1 cellular context compared by ENCODE assay signal in the genomic region with DNA sequence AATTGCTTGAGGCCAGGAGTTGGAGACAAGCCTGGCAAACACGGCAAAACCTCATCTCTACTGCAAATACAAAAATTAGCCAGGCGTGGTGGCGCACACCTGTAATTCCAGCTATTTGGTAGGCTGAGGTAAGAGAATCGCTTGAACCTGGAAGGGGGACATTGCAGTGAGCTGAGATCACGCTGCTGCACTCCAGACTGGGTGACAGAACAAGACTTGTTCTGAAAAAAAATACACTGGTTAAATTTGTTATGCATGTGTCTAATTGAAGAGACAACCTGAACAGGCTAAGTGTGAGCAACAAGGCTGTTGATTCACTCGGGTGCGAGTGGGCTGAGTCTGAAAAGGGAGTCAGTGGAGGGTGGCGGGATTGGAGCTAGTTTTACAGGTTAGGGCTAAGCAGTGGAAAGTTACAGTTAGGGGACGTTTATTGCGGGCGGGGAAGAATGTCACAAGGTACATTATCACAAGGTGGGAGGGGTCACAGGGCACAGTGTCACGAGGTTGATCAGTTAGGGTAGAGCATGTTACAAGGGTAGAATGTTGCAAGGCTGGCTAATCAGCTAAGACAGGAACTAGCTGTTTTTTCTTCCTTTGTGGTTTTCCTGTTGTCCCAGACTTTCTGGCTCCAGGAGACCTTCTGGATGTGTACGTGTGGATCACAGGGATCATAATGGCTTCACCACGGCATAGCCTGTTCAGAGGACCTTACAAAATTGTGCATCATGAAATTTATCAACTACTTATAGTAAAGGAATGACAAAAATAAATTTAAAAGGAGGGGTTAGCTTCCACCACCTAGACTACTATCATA.
TF ChIP-seq lines count a peak whose summit lies in the region.

No MANE protein-coding gene starts in this region.

TF ChIP-seq in HepG2, 621 proteins besides CTCF, POLR2A, EP300 and RAD21 (continued from another document):
- TF ChIP-seq ZNF354B (CRISPR knock-in tag; IDR thresholded peaks at IDR 0.05) (no peak), MED1 (CRISPR knock-in tag; IDR thresholded peaks at IDR 0.05) (0 out of 2 replicates have a peak, but pooled peaks have one; percentile 35), NFATC3 (CRISPR knock-in tag; IDR thresholded peaks at IDR 0.05) (no peak), SAP130 (CRISPR knock-in tag; IDR thresholded peaks at IDR 0.05; ENCODE audit: low read depth) (peak; percentile 27; the same call in 1 of the 2 replicates), ETV5 (CRISPR knock-in tag; IDR thresholded peaks at IDR 0.05; ENCODE audit: borderline replicate concordance) (peak; percentile 66), ZNF543 (CRISPR knock-in tag; IDR thresholded peaks at IDR 0.05) (no peak), CBFB (CRISPR knock-in tag; IDR thresholded peaks at IDR 0.05) (peak; percentile 68; the same call in 1 of the 2 replicates), SALL1 (CRISPR knock-in tag; IDR thresholded peaks at IDR 0.05) (peak; percentile 17; the same call in 1 of the 2 replicates), DNMT1 (CRISPR knock-in tag; IDR thresholded peaks at IDR 0.05) (no peak), ZC3H13 (CRISPR knock-in tag; IDR thresholded peaks at IDR 0.05) (no peak), NFIC (IDR thresholded peaks at IDR 0.05; ENCODE audit: low read length) (no peak), PRPF4 (IDR thresholded peaks at IDR 0.05; ENCODE audit: low read depth, low read length, poor library complexity, severe bottlenecking) (no peak), TGIF2 (CRISPR knock-in tag; IDR thresholded peaks at IDR 0.05) (no peak), NFYB (CRISPR knock-in tag; IDR thresholded peaks at IDR 0.05) (no peak)
- TF ChIP-seq, protein P1, sequence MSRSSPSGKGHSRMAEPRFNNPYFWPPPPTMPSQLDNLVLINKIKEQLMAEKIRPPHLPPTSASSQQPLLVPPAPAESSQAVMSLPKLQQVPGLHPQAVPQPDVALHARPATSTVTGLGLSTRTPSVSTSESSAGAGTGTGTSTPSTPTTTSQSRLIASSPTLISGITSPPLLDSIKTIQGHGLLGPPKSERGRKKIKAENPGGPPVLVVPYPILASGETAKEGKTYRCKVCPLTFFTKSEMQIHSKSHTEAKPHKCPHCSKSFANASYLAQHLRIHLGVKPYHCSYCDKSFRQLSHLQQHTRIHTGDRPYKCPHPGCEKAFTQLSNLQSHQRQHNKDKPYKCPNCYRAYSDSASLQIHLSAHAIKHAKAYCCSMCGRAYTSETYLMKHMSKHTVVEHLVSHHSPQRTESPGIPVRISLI (CRISPR knock-in tag; IDR thresholded peaks at IDR 0.05; ENCODE audit: borderline replicate concordance), result peak; percentile 40; the same call in 1 of the 2 replicates
- TF ChIP-seq, protein P2, sequence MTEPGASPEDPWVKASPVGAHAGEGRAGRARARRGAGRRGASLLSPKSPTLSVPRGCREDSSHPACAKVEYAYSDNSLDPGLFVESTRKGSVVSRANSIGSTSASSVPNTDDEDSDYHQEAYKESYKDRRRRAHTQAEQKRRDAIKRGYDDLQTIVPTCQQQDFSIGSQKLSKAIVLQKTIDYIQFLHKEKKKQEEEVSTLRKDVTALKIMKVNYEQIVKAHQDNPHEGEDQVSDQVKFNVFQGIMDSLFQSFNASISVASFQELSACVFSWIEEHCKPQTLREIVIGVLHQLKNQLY (CRISPR knock-in tag; IDR thresholded peaks at IDR 0.05), result peak; percentile 57; the same call in 1 of the 2 replicates
- TF ChIP-seq, protein P3, sequence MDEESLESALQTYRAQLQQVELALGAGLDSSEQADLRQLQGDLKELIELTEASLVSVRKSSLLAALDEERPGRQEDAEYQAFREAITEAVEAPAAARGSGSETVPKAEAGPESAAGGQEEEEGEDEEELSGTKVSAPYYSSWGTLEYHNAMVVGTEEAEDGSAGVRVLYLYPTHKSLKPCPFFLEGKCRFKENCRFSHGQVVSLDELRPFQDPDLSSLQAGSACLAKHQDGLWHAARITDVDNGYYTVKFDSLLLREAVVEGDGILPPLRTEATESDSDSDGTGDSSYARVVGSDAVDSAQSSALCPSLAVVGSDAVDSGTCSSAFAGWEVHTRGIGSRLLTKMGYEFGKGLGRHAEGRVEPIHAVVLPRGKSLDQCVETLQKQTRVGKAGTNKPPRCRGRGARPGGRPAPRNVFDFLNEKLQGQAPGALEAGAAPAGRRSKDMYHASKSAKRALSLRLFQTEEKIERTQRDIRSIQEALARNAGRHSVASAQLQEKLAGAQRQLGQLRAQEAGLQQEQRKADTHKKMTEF (CRISPR knock-in tag; IDR thresholded peaks at IDR 0.05), result 0 out of 2 replicates have a peak, but pooled peaks have one; percentile 26
- TF ChIP-seq, protein P4, sequence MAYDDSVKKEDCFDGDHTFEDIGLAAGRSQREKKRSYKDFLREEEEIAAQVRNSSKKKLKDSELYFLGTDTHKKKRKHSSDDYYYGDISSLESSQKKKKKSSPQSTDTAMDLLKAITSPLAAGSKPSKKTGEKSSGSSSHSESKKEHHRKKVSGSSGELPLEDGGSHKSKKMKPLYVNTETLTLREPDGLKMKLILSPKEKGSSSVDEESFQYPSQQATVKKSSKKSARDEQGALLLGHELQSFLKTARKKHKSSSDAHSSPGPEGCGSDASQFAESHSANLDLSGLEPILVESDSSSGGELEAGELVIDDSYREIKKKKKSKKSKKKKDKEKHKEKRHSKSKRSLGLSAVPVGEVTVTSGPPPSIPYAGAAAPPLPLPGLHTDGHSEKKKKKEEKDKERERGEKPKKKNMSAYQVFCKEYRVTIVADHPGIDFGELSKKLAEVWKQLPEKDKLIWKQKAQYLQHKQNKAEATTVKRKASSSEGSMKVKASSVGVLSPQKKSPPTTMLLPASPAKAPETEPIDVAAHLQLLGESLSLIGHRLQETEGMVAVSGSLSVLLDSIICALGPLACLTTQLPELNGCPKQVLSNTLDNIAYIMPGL (CRISPR knock-in tag; IDR thresholded peaks at IDR 0.05; ENCODE audit: borderline replicate concordance in 1 of 2, low read depth in 1 of 2), result no peak
- TF ChIP-seq, protein P5, sequence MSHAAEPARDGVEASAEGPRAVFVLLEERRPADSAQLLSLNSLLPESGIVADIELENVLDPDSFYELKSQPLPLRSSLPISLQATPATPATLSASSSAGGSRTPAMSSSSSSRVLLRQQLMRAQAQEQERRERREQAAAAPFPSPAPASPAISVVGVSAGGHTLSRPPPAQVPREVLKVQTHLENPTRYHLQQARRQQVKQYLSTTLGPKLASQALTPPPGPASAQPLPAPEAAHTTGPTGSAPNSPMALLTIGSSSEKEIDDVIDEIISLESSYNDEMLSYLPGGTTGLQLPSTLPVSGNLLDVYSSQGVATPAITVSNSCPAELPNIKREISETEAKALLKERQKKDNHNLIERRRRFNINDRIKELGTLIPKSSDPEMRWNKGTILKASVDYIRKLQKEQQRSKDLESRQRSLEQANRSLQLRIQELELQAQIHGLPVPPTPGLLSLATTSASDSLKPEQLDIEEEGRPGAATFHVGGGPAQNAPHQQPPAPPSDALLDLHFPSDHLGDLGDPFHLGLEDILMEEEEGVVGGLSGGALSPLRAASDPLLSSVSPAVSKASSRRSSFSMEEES (CRISPR knock-in tag; IDR thresholded peaks at IDR 0.05), result peak; percentile 93
- TF ChIP-seq, protein P6, sequence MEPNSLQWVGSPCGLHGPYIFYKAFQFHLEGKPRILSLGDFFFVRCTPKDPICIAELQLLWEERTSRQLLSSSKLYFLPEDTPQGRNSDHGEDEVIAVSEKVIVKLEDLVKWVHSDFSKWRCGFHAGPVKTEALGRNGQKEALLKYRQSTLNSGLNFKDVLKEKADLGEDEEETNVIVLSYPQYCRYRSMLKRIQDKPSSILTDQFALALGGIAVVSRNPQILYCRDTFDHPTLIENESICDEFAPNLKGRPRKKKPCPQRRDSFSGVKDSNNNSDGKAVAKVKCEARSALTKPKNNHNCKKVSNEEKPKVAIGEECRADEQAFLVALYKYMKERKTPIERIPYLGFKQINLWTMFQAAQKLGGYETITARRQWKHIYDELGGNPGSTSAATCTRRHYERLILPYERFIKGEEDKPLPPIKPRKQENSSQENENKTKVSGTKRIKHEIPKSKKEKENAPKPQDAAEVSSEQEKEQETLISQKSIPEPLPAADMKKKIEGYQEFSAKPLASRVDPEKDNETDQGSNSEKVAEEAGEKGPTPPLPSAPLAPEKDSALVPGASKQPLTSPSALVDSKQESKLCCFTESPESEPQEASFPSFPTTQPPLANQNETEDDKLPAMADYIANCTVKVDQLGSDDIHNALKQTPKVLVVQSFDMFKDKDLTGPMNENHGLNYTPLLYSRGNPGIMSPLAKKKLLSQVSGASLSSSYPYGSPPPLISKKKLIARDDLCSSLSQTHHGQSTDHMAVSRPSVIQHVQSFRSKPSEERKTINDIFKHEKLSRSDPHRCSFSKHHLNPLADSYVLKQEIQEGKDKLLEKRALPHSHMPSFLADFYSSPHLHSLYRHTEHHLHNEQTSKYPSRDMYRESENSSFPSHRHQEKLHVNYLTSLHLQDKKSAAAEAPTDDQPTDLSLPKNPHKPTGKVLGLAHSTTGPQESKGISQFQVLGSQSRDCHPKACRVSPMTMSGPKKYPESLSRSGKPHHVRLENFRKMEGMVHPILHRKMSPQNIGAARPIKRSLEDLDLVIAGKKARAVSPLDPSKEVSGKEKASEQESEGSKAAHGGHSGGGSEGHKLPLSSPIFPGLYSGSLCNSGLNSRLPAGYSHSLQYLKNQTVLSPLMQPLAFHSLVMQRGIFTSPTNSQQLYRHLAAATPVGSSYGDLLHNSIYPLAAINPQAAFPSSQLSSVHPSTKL (CRISPR knock-in tag; IDR thresholded peaks at IDR 0.05), result 0 out of 2 replicates have a peak, but pooled peaks have one; percentile 18
